Comparison of ENCODE assay signal across 35 cellular contexts in genomic region chr4:73841243-73841925, GRCh38. TPM values are rescaled to one million over a fixed set of nuclear protein-coding genes. Genes with fewer than 3 reads are reported as not detected.
"Had no signal": no experiment of that assay in that cellular context is flagged by ENCODE, and none has a peak within 500 bp of the region (broad histone marks: within the 10 kb centered on the region; RNA-seq: fewer than 3 reads in every experiment).

No MANE protein-coding gene starts in this region.

- H3K27me3 Mint-ChIP-seq: activated CD4-positive, alpha-beta memory T cell treated with anti-CD3 and anti-CD28 coated beads for 36 hours had no signal

- H3K36me3 Mint-ChIP-seq: activated CD4-positive, alpha-beta memory T cell treated with anti-CD3 and anti-CD28 coated beads for 36 hours; activated naive CD4-positive, alpha-beta T cell treated with anti-CD3 and anti-CD28 coated beads, Interleukin-2, amount 10 ng/mL, durations not matched to agents 7 days and 5 days; activated naive CD8-positive, alpha-beta T cell treated with anti-CD3 and anti-CD28 coated beads, Interleukin-2, amount 10 ng/mL, durations not matched to agents 7 days and 5 days had no signal

- FAIRE-seq: colon, TTC549 had no signal

- H3K4me3 Mint-ChIP-seq: activated CD4-positive, alpha-beta memory T cell treated with anti-CD3 and anti-CD28 coated beads for 36 hours; activated naive CD4-positive, alpha-beta T cell treated with anti-CD3 and anti-CD28 coated beads, Interleukin-2, amount 10 ng/mL, durations not matched to agents 7 days and 5 days; activated naive CD8-positive, alpha-beta T cell treated with anti-CD3 and anti-CD28 coated beads, Interleukin-2, amount 10 ng/mL, durations not matched to agents 7 days and 5 days; activated T-cell treated with anti-CD3 and anti-CD28 coated beads, Interleukin-2, amount 50 U/mL, for 24 hours; natural killer cell treated with Interleukin-12 subunit alpha and Interleukin-12 subunit beta and Interleukin-15 and Interleukin-18, amount 100 ng/mL, for 72 hours; stimulated activated naive CD8-positive, alpha-beta T cell treated with anti-CD3 and anti-CD28 coated beads, Interleukin-15, Interleukin-2, amounts not matched to agents 100 ng/mL and 50 ng/mL, for 24 hours had no signal

- H3K4me1 ChIP-seq: lower lobe of right lung had no signal

- H3K9me3 Mint-ChIP-seq: activated naive CD4-positive, alpha-beta T cell treated with anti-CD3 and anti-CD28 coated beads, Interleukin-2, amount 10 ng/mL, durations not matched to agents 7 days and 5 days; activated naive CD8-positive, alpha-beta T cell treated with anti-CD3 and anti-CD28 coated beads, Interleukin-2, amount 10 ng/mL, durations not matched to agents 7 days and 5 days; activated T-cell treated with anti-CD3 and anti-CD28 coated beads, Interleukin-2, amount 50 U/mL, for 24 hours; natural killer cell treated with Interleukin-12 subunit alpha and Interleukin-12 subunit beta and Interleukin-15 and Interleukin-18, amount 100 ng/mL, for 72 hours; stimulated activated naive CD8-positive, alpha-beta T cell treated with anti-CD3 and anti-CD28 coated beads, Interleukin-15, Interleukin-2, amounts not matched to agents 100 ng/mL and 50 ng/mL, for 24 hours had no signal

- H3K4me3 ChIP-seq: heart right ventricle, left lung, lower lobe of right lung, right lobe of liver, upper lobe of left lung, vagina had no signal

- DNase-seq: activated CD4-positive, alpha-beta memory T cell treated with anti-CD3 and anti-CD28 coated beads for 36 hours; activated CD4-positive, alpha-beta T cell treated with anti-CD3 and anti-CD28 coated beads for 48 hours; activated CD8-positive, alpha-beta memory T cell treated with anti-CD3 and anti-CD28 coated beads, Interleukin-2, amount 50 U/mL, for 48 hours; activated gamma-delta T cell; activated naive CD4-positive, alpha-beta T cell treated with anti-CD3 and anti-CD28 coated beads, Interleukin-2, amount 10 ng/mL, durations not matched to agents 7 days and 5 days; activated naive CD8-positive, alpha-beta T cell treated with anti-CD3 and anti-CD28 coated beads, Interleukin-2, amount 10 ng/mL, durations not matched to agents 7 days and 5 days; activated T-cell treated with anti-CD3 and anti-CD28 coated beads, Interleukin-2, amount 50 U/mL, for 24 hours; amygdala; dermis blood vessel endothelial cell; effector CD4-positive, alpha-beta T cell; erythroblast; foreskin melanocyte; heart right ventricle; left lung; lower lobe of right lung; mesendoderm; right lobe of liver; stimulated activated CD4-positive, alpha-beta T cell treated with anti-CD3 and anti-CD28 coated beads, Interleukin-2, amount 100 ng/mL, for 48 hours; upper lobe of left lung; WERI-Rb-1 had no signal

- H3K27me3 ChIP-seq: right lobe of liver, vagina had no signal

- H3K4me1 Mint-ChIP-seq: activated naive CD4-positive, alpha-beta T cell treated with anti-CD3 and anti-CD28 coated beads, Interleukin-2, amount 10 ng/mL, durations not matched to agents 7 days and 5 days; activated naive CD8-positive, alpha-beta T cell treated with anti-CD3 and anti-CD28 coated beads, Interleukin-2, amount 10 ng/mL, durations not matched to agents 7 days and 5 days had no signal

- H3K27ac ChIP-seq: heart right ventricle, left lung, lower lobe of right lung, right lobe of liver, upper lobe of left lung, vagina, WERI-Rb-1 had no signal

- H3K36me3 ChIP-seq: heart right ventricle, left lung, lower lobe of right lung, right lobe of liver, upper lobe of left lung, vagina, WERI-Rb-1 had no signal

- H3K9me3 ChIP-seq: heart right ventricle, left lung, lower lobe of right lung, right lobe of liver, upper lobe of left lung, vagina had no signal

- ATAC-seq: activated CD4-positive, CD25-positive, alpha-beta regulatory T cell treated with anti-CD3 and anti-CD28 coated beads, Interleukin-2, amount 50 U/mL, for 24 hours; heart right ventricle; left lung; lower lobe of right lung; natural killer cell treated with Interleukin-12 subunit alpha and Interleukin-12 subunit beta and Interleukin-15 and Interleukin-18, amount 100 ng/mL, for 72 hours; right lobe of liver had no signal

- H3K27ac Mint-ChIP-seq: activated CD4-positive, alpha-beta memory T cell treated with anti-CD3 and anti-CD28 coated beads for 36 hours; activated naive CD4-positive, alpha-beta T cell treated with anti-CD3 and anti-CD28 coated beads, Interleukin-2, amount 10 ng/mL, durations not matched to agents 7 days and 5 days; activated naive CD8-positive, alpha-beta T cell treated with anti-CD3 and anti-CD28 coated beads, Interleukin-2, amount 10 ng/mL, durations not matched to agents 7 days and 5 days; activated T-cell treated with anti-CD3 and anti-CD28 coated beads, Interleukin-2, amount 50 U/mL, for 24 hours; natural killer cell treated with Interleukin-12 subunit alpha and Interleukin-12 subunit beta and Interleukin-15 and Interleukin-18, amount 100 ng/mL, for 72 hours; stimulated activated naive CD8-positive, alpha-beta T cell treated with anti-CD3 and anti-CD28 coated beads, Interleukin-15, Interleukin-2, amounts not matched to agents 100 ng/mL and 50 ng/mL, for 24 hours had no signal

RNA-seq across cellular contexts. Expression of gene CXCL6, which starts 4.9 kb away (rescaled TPM):
- total RNA-seq: activated CD4-positive, alpha-beta memory T cell treated with anti-CD3 and anti-CD28 coated beads for 36 hours; activated CD8-positive, alpha-beta memory T cell treated with anti-CD3 and anti-CD28 coated beads for 36 hours; activated naive CD8-positive, alpha-beta T cell treated with anti-CD3 and anti-CD28 coated beads, Interleukin-2, amount 10 ng/mL, durations not matched to agents 7 days and 5 days; mononuclear cell; myocyte; natural killer cell treated with Interleukin-12 subunit alpha and Interleukin-12 subunit beta and Interleukin-15 and Interleukin-18, amount 100 ng/mL, for 72 hours; posterior vena cava; skeletal muscle tissue; T-helper 1 cell treated with Interleukin-12 subunit alpha and Interleukin-12 subunit beta and Interleukin-4 antibody, amounts not matched to agents 30 ng/mL and 1 ng/mL, for 36 hours had no signal

RNA-seq across cellular contexts. Expression of gene PF4V1, which starts 11.7 kb away (rescaled TPM):
- total RNA-seq: activated CD4-positive, alpha-beta memory T cell treated with anti-CD3 and anti-CD28 coated beads for 36 hours; activated CD8-positive, alpha-beta memory T cell treated with anti-CD3 and anti-CD28 coated beads for 36 hours; activated naive CD8-positive, alpha-beta T cell treated with anti-CD3 and anti-CD28 coated beads, Interleukin-2, amount 10 ng/mL, durations not matched to agents 7 days and 5 days; glomerular endothelial cell; heart right ventricle; left lung; lower lobe of right lung; myocyte; natural killer cell treated with Interleukin-12 subunit alpha and Interleukin-12 subunit beta and Interleukin-15 and Interleukin-18, amount 100 ng/mL, for 72 hours; osteocyte; posterior vena cava; right lobe of liver; skeletal muscle tissue; subcutaneous adipose tissue; T-helper 1 cell treated with Interleukin-12 subunit alpha and Interleukin-12 subunit beta and Interleukin-4 antibody, amounts not matched to agents 30 ng/mL and 1 ng/mL, for 36 hours; upper lobe of left lung; vagina had no signal
- polyA plus RNA-seq: heart right ventricle had no signal

RNA-seq across cellular contexts. Expression of gene CXCL1, which starts 27.8 kb away (rescaled TPM):
- total RNA-seq: activated CD4-positive, alpha-beta memory T cell treated with anti-CD3 and anti-CD28 coated beads for 36 hours; activated CD8-positive, alpha-beta memory T cell treated with anti-CD3 and anti-CD28 coated beads for 36 hours; activated naive CD8-positive, alpha-beta T cell treated with anti-CD3 and anti-CD28 coated beads, Interleukin-2, amount 10 ng/mL, durations not matched to agents 7 days and 5 days; T-helper 1 cell treated with Interleukin-12 subunit alpha and Interleukin-12 subunit beta and Interleukin-4 antibody, amounts not matched to agents 30 ng/mL and 1 ng/mL, for 36 hours had no signal
